1 cellular context compared by ENCODE assay signal in genomic region chr15:82262422-82263026, GRCh38.
TF ChIP-seq lines count a peak whose summit lies in the region.

TSS of gene EFL1 (minus strand) at chr15:82262734. CDS start at chr15:82261778, 956 bp downstream.
TSS of gene SAXO2 (plus strand) at chr15:82262818. CDS start at chr15:82262880, 62 bp downstream.

TF ChIP-seq in HepG2, 621 proteins besides CTCF, POLR2A, EP300 and RAD21 (continued from another document and continues in another):
- TF ChIP-seq FOXP4 (CRISPR knock-in tag; IDR thresholded peaks at IDR 0.05) (no peak), ZNF629 (CRISPR knock-in tag; conservative IDR thresholded peaks at IDR 0.05) (0 out of 2 replicates have a peak, but pooled peaks have one; percentile 22), ZBTB49 (CRISPR knock-in tag; IDR thresholded peaks at IDR 0.05; ENCODE audit: borderline replicate concordance) (no peak), ZNF24 (IDR thresholded peaks at IDR 0.05) (no peak), ZNF781 (CRISPR knock-in tag; IDR thresholded peaks at IDR 0.05; ENCODE audit: borderline replicate concordance, not compliant biosample characterization) (peak; percentile 78), ZNF142 (CRISPR knock-in tag; IDR thresholded peaks at IDR 0.05) (no peak), HHEX (CRISPR knock-in tag; IDR thresholded peaks at IDR 0.05) (no peak), ZNF687 (CRISPR knock-in tag; IDR thresholded peaks at IDR 0.05) (peak; percentile 89), KDM5B (CRISPR knock-in tag; IDR thresholded peaks at IDR 0.05; ENCODE audit: borderline replicate concordance) (no peak), POLR2G (IDR thresholded peaks at IDR 0.05; ENCODE audit: low read depth, low read length) (peak; percentile 76), ZBTB14 (CRISPR knock-in tag; IDR thresholded peaks at IDR 0.05) (no peak), SALL1 (CRISPR knock-in tag; IDR thresholded peaks at IDR 0.05) (peak; percentile 63), ZNF773 (CRISPR knock-in tag; IDR thresholded peaks at IDR 0.05; ENCODE audit: borderline replicate concordance) (no peak), ZNF501 (CRISPR knock-in tag; IDR thresholded peaks at IDR 0.05) (no peak), ARNT2 (CRISPR knock-in tag; IDR thresholded peaks at IDR 0.05; ENCODE audit: low read depth) (no peak), IRF9 (CRISPR knock-in tag; IDR thresholded peaks at IDR 0.05; ENCODE audit: borderline replicate concordance) (peak; percentile 54; the same call in 1 of the 2 replicates), ZNF44 (CRISPR knock-in tag; IDR thresholded peaks at IDR 0.05) (no peak), ARNT (IDR thresholded peaks at IDR 0.05) (no peak), DDIT3 (CRISPR knock-in tag; IDR thresholded peaks at IDR 0.05) (no peak), KLF11 (CRISPR knock-in tag; IDR thresholded peaks at IDR 0.05) (no peak), ZNF598 (CRISPR knock-in tag; IDR thresholded peaks at IDR 0.05; ENCODE audit: borderline replicate concordance) (peak; percentile 88; the same call in 1 of the 2 replicates), NCOA1 (CRISPR knock-in tag; IDR thresholded peaks at IDR 0.05) (no peak), KAT8 (CRISPR knock-in tag; IDR thresholded peaks at IDR 0.05) (peak; percentile 71), ZNF552 (CRISPR knock-in tag; IDR thresholded peaks at IDR 0.05; ENCODE audit: borderline replicate concordance) (no peak; the same call in 1 of the 2 replicates), SRSF1 (optimal IDR thresholded peaks at IDR 0.05; ENCODE audit: low read depth, low read length) (no peak), ZNF230 (CRISPR knock-in tag; IDR thresholded peaks at IDR 0.05) (peak; percentile 14; the same call in 1 of the 2 replicates), ZNF605 (CRISPR knock-in tag; IDR thresholded peaks at IDR 0.05) (peak; percentile 52), SRSF9 (IDR thresholded peaks at IDR 0.05; ENCODE audit: borderline replicate concordance, insufficient read depth, low read depth, low read length, poor library complexity, severe bottlenecking) (no peak), GTF2F1 (IDR thresholded peaks at IDR 0.05; ENCODE audit: low read length) (no peak), POGZ (CRISPR knock-in tag; IDR thresholded peaks at IDR 0.05) (0 out of 2 replicates have a peak, but pooled peaks have one; percentile 28), AHR (CRISPR knock-in tag; IDR thresholded peaks at IDR 0.05) (no peak), DRAP1 (CRISPR knock-in tag; IDR thresholded peaks at IDR 0.05) (no peak), KLF12 (CRISPR knock-in tag; IDR thresholded peaks at IDR 0.05; ENCODE audit: borderline replicate concordance) (no peak), BRCA1 (CRISPR knock-in tag; IDR thresholded peaks at IDR 0.05) (no peak), NR2F6 (IDR thresholded peaks at IDR 0.05) (no peak), NR2F6 (CRISPR knock-in tag; IDR thresholded peaks at IDR 0.05) (peak; percentile 73; the same call in 1 of the 2 replicates), MTF1 (CRISPR knock-in tag; IDR thresholded peaks at IDR 0.05) (no peak), NCOA2 (CRISPR knock-in tag; IDR thresholded peaks at IDR 0.05) (no peak), ATF6 (CRISPR knock-in tag; conservative IDR thresholded peaks at IDR 0.05) (no peak), ZNF430 (CRISPR knock-in tag; IDR thresholded peaks at IDR 0.05) (0 out of 2 replicates have a peak, but pooled peaks have one; percentile 34), ZFAT (CRISPR knock-in tag; conservative IDR thresholded peaks at IDR 0.05) (no peak), RBAK (CRISPR knock-in tag; IDR thresholded peaks at IDR 0.05) (no peak), CAMTA2 (CRISPR knock-in tag; IDR thresholded peaks at IDR 0.05; ENCODE audit: borderline replicate concordance) (no peak), SMARCC2 (IDR thresholded peaks at IDR 0.05) (no peak), EZH2 (conservative IDR thresholded peaks at IDR 0.05; ENCODE audit: low read depth, low read length) (no peak), ZBTB21 (CRISPR knock-in tag; IDR thresholded peaks at IDR 0.05) (no peak)
